29 cellular contexts compared by ENCODE assay signal in genomic region chr13:77000475-77000874, GRCh38. TPM values are rescaled to one million over a fixed set of nuclear protein-coding genes. Genes with fewer than 3 reads are reported as not detected.
DNase-seq lines count a peak whose midpoint lies in the region; TF ChIP-seq lines count a peak whose summit lies in the region.
"Had no signal": no experiment of that assay in that cellular context is flagged by ENCODE, and none has a peak within 500 bp of the region (broad histone marks: within the 10 kb centered on the region; RNA-seq: fewer than 3 reads in every experiment).

No MANE protein-coding gene starts in this region.

- H3K27me3 ChIP-seq in A673 (replicated peaks; ENCODE audit: insufficient read depth, low read depth, low read length, poor library complexity) (no peaks in the 10 kb centered on the region), H7 (ENCODE audit: control insufficient read depth, insufficient read depth, low read length) (no peaks in the 10 kb centered on the region)
- H3K27me3 ChIP-seq: sigmoid colon had no signal

- no peak for TF ChIP-seq CTCF in A673 (conservative IDR thresholded peaks at IDR 0.05; ENCODE audit: low read depth, low read length)
- TF ChIP-seq CTCF in fibroblast of pulmonary artery (IDR thresholded peaks at IDR 0.05; ENCODE audit: low read length, missing control alignments), result no peak

- H3K36me3 ChIP-seq in A673 (ENCODE audit: insufficient read depth, low read length, poor library complexity, severe bottlenecking) (peaks cover 19% of the 10 kb centered on the region), H7 (replicated peaks; ENCODE audit: control insufficient read depth, insufficient read depth, low read length) (no peaks in the 10 kb centered on the region)

- H3K4me3 ChIP-seq in A673 (ENCODE audit: low read depth, low read length, poor library complexity, severe bottlenecking), result no peak overlapping the region
- no peak overlapping the region for H3K4me3 ChIP-seq in fibroblast of pulmonary artery (replicated peaks; ENCODE audit: low read depth, low read length)
- H3K4me3 ChIP-seq in H7 (ENCODE audit: insufficient read depth, low read depth, low read length), result no peak overlapping the region
- H3K4me3 ChIP-seq: A549, coronary artery, GM12878, sigmoid colon had no signal

- DNase-seq in A673 (ENCODE audit: low spot score) (peak; percentile 29), GM03348 (ENCODE audit: low spot score) (peak; percentile 31), MV-4-11 (lab: John Stamatoyannopoulos, UW) (peak; percentile 25), fibroblast of pulmonary artery (ENCODE audit: low read depth) (peak; percentile 46), NCI-H748 (lab: John Stamatoyannopoulos, UW; ENCODE audit: unreplicated experiment) (no peak), NCI-H82 treated with DMSO at 0.1 percent for 48 hours (lab: John Stamatoyannopoulos, UW; ENCODE audit: unreplicated experiment) (no peak), H7 (no peak)
- DNase-seq in activated naive CD4-positive, alpha-beta T cell treated with anti-CD3 and anti-CD28 coated beads, Interleukin-2, amount 50 U/mL, for 16 hours, result no peak
- DNase-seq: activated CD4-positive, alpha-beta T cell treated with anti-CD3 and anti-CD28 coated beads, Interleukin-2, amount 50 U/mL, for 1 hour; activated CD8-positive, alpha-beta memory T cell treated with anti-CD3 and anti-CD28 coated beads, Interleukin-2, amount 50 U/mL, for 48 hours; activated gamma-delta T cell; CD8-positive, alpha-beta memory T cell; DMS53; kidney; naive thymus-derived CD8-positive, alpha-beta T cell; NCI-H1048; NCI-H1930; NCI-H2227 treated with DMSO at 0.1 percent for 48 hours; sigmoid colon had no signal

- POLR2A ChIA-PET in A673 (lab: Charles Lee; ENCODE audit: low non-redundant PET), result no interaction called here

- H3K4me1 ChIP-seq in A673 (ENCODE audit: insufficient read depth, low read length, poor library complexity, severe bottlenecking), result peaks cover 27% of the 10 kb centered on the region

- CTCF ChIA-PET in A673 (lab: Charles Lee), result no interaction called here

- no peaks in the 10 kb centered on the region for H3K9me3 ChIP-seq in A673 (ENCODE audit: low read depth, low read length, poor library complexity, severe bottlenecking)
- H3K9me3 ChIP-seq: A549, sigmoid colon had no signal

- no TSS peak for BruUV-seq in A673 (replicated peaks; lab: Mats Ljungman, UMichigan)

- no peak overlapping the region for H3K27ac ChIP-seq in A673 (ENCODE audit: low read depth, low read length, poor library complexity, severe bottlenecking)
- H3K27ac ChIP-seq: A549, coronary artery had no signal

- intact Hi-C loops in A673 (cut with micrococcal nuclease; ENCODE audit: unreplicated experiment), result no loop called here

RNA-seq across cellular contexts. Expression of gene CLN5, which starts 8.6 kb away (rescaled TPM):
- total RNA-seq in A673 (2021), result 12.4 and 13.7 TPM in 2 replicates
- 7.8 and 8.8 TPM in 2 replicates for total RNA-seq in H7 (2014; rRNA removed; shearing (Covaris generic))

RNA-seq across cellular contexts. Expression of gene FBXL3, which starts 26.5 kb away (rescaled TPM):
- 24.1 and 29.2 TPM in 2 replicates for total RNA-seq in A673 (2021)
- total RNA-seq in H7 (2014; rRNA removed; shearing (Covaris generic)), result 13.8 and 15.5 TPM in 2 replicates

RNA-seq across cellular contexts. Expression of gene ACOD1, which starts 52.2 kb away (rescaled TPM):
- not detected in 2 replicates for total RNA-seq in A673 (2021)
- total RNA-seq in H7 (2014; rRNA removed; shearing (Covaris generic)), result not detected in 2 replicates
- total RNA-seq: bronchial epithelial cell; CD8-positive, alpha-beta memory T cell; endothelial cell of umbilical vein; frontal cortex; GM12878; H1; kidney; lung microvascular endothelial cell; naive thymus-derived CD8-positive, alpha-beta T cell; osteoblast; sigmoid colon; T-helper 1 cell treated with Interleukin-12 subunit alpha and Interleukin-12 subunit beta and Interleukin-4 antibody, amounts not matched to agents 30 ng/mL and 1 ng/mL, for 36 hours had no signal

Comparison
In these comparisons a context has a peak if more than half of its experiments do, and no peak if none do; other contexts are left out.
1. DNase-seq: peak in A673 (single experiment), GM03348 (single experiment), MV-4-11 (single experiment) and fibroblast of pulmonary artery (single experiment); none in activated naive CD4-positive, alpha-beta T cell treated with anti-CD3 and anti-CD28 coated beads, Interleukin-2, amount 50 U/mL, for 16 hours (single experiment), NCI-H748 (single experiment), NCI-H82 treated with DMSO at 0.1 percent for 48 hours (single experiment) and H7 (single experiment).